In genomic region chr11:83778598-83778997, GRCh38 we compare ENCODE assay signal across 17 cellular contexts.
DNase-seq lines count a peak whose midpoint lies in the region; ATAC-seq and TF ChIP-seq lines count a peak whose summit lies in the region.
"Had no signal": no experiment of that assay in that cellular context is flagged by ENCODE, and none has a peak within 500 bp of the region (broad histone marks: within the 10 kb centered on the region; RNA-seq: fewer than 3 reads in every experiment).

No MANE protein-coding gene starts in this region.

- H3K27ac ChIP-seq in RWPE1 = no peak overlapping the region

- H3K4me3 ChIP-seq in choroid plexus epithelial cell (ENCODE audit: low read depth, low read length) = no peak overlapping the region
- H3K4me3 ChIP-seq: GM23338 had no signal

- TF ChIP-seq CTCF in RWPE1 (conservative IDR thresholded peaks at IDR 0.05; ENCODE audit: low read depth) (no peak), choroid plexus epithelial cell (conservative IDR thresholded peaks at IDR 0.05; ENCODE audit: low read depth, low read length) (no peak), mesothelial cell of epicardium (IDR thresholded peaks at IDR 0.05; ENCODE audit: unreplicated experiment) (no peak)

- H3K36me3 Mint-ChIP-seq in mesothelial cell of epicardium = no peaks in the 10 kb centered on the region

- intact Hi-C loops in left cardiac atrium (cut with DNase I) = no loop called here

- H3K4me3 Mint-ChIP-seq in mesothelial cell of epicardium = no peak overlapping the region
- H3K4me3 Mint-ChIP-seq: GM23338 had no signal

- H3K27me3 Mint-ChIP-seq in mesothelial cell of epicardium (ENCODE audit: low read depth) = no peaks in the 10 kb centered on the region

- peaks cover 4% of the 10 kb centered on the region for H3K4me1 Mint-ChIP-seq in mesothelial cell of epicardium
- H3K4me1 Mint-ChIP-seq: GM23338 had no signal

- ATAC-seq in GM21737 (IDR thresholded peaks at IDR 0.05; ENCODE audit: unreplicated experiment) = no peak
- ATAC-seq in left cardiac atrium = no peak
- ATAC-seq: GM23338 had no signal

- POLR2A ChIA-PET in RWPE1 (lab: Yijun Ruan, JAX; ENCODE audit: low non-redundant PET) = no interaction called here

- no peaks in the 10 kb centered on the region for H3K9me3 Mint-ChIP-seq in mesothelial cell of epicardium
- H3K9me3 Mint-ChIP-seq: GM23338 had no signal

- CTCF ChIA-PET in RWPE1 (lab: Yijun Ruan, JAX) = no interaction called here

- peak; percentile 10 for DNase-seq in ELR (ENCODE audit: low read depth)
- peak; percentile 8 for DNase-seq in RWPE1 (ENCODE audit: low spot score)
- peak; percentile 13 for DNase-seq in choroid plexus epithelial cell (ENCODE audit: low read depth)
- DNase-seq in mesothelial cell of epicardium (ENCODE audit: low spot score in 2 of 2, unreplicated experiment in 2 of 2) = no peak
- no peak for DNase-seq in GOT3 (lab: John Stamatoyannopoulos, UW)
- no peak for DNase-seq in left cardiac atrium
- DNase-seq: C1 segment of cervical spinal cord; GDM1; KG1; NCI-H1105 treated with DMSO at 0.1 percent for 48 hours; NCI-H1694; NCI-H2081 treated with DMSO at 0.1 percent for 48 hours; NCI-H748 treated with DMSO at 0.1 percent for 48 hours; NK-92 treated with Interleukin-12 subunit alpha and Interleukin-12 subunit beta, amount 100 ng/mL, for 24 hours; SIG-M5 had no signal

- H3K27ac Mint-ChIP-seq in mesothelial cell of epicardium = peak overlapping the region; percentile 0
- H3K27ac Mint-ChIP-seq: GM23338 had no signal

Comparison
In these comparisons a context has a peak if more than half of its experiments do, and no peak if none do; other contexts are left out.
1. DNase-seq: peak in ELR (single experiment), RWPE1 (single experiment) and choroid plexus epithelial cell (single experiment); none in mesothelial cell of epicardium (0 of 2), GOT3 (single experiment) and left cardiac atrium (single experiment).